In genomic region chr17:50949128-50950001, GRCh38 we compare ENCODE assay signal across 9 cellular contexts.
DNase-seq lines count a peak whose midpoint lies in the region; ATAC-seq, FAIRE-seq and TF ChIP-seq lines count a peak whose summit lies in the region.
"Had no signal": no experiment of that assay in that cellular context is flagged by ENCODE, and none has a peak within 500 bp of the region (broad histone marks: within the 10 kb centered on the region; RNA-seq: fewer than 3 reads in every experiment).

No MANE protein-coding gene starts in this region.

- H3K9me2 ChIP-seq in HCT116 (ENCODE audit: insufficient read depth): no peaks in the 10 kb centered on the region

- no peaks in the 10 kb centered on the region for H3K9me3 ChIP-seq in HCT116 (ENCODE audit: control insufficient read depth in 1 of 2, insufficient read depth in 1 of 2, low read depth in 1 of 2, low read length in 2 of 2)
- H3K9me3 ChIP-seq in adipocyte (ENCODE audit: control insufficient read depth, low read length): no peaks in the 10 kb centered on the region
- H3K9me3 ChIP-seq in kidney (ENCODE audit: control insufficient read depth in 1 of 2, low read length in 2 of 2): no peaks in the 10 kb centered on the region

- no peaks in the 10 kb centered on the region for H3K27me3 ChIP-seq in HCT116 (ENCODE audit: insufficient read depth, low read length)
- H3K27me3 ChIP-seq in adipocyte (replicated peaks; ENCODE audit: control insufficient read depth, insufficient read depth, low read length): no peaks in the 10 kb centered on the region

- H4K20me1 ChIP-seq in HCT116 (ENCODE audit: insufficient read depth): no peaks in the 10 kb centered on the region

- no peak for FAIRE-seq in kidney (lab: Jason Lieb, UNC)

- H3K36me3 ChIP-seq in HCT116 (ENCODE audit: control insufficient read depth in 1 of 2, insufficient read depth in 2 of 2, low read length in 2 of 2) (no peaks in the 10 kb centered on the region), adipocyte (ENCODE audit: control insufficient read depth, insufficient read depth, low read length, severe bottlenecking) (no peaks in the 10 kb centered on the region), kidney (ENCODE audit: control insufficient read depth in 1 of 2, insufficient read depth in 2 of 2, low read length in 2 of 2) (no peaks in the 10 kb centered on the region)

- peaks cover 6% of the 10 kb centered on the region for H3K36me3 Mint-ChIP-seq in stimulated activated effector memory CD8-positive, alpha-beta T cell treated with anti-CD3 and anti-CD28 coated beads, Interleukin-12 subunit alpha, Interleukin-12 subunit beta, amount 100 ng/mL, for 72 hours
- H3K36me3 Mint-ChIP-seq in activated CD4-positive, alpha-beta memory T cell treated with anti-CD3 and anti-CD28 coated beads, Interleukin-2, amount 10 ng/mL, durations not matched to agents 7 days and 5 days (ENCODE audit: low read depth): no peaks in the 10 kb centered on the region

- TF ChIP-seq POLR2A in HCT116 (IDR thresholded peaks at IDR 0.05; ENCODE audit: borderline replicate concordance, extremely low read depth, insufficient read depth, insufficient read length): no peak

- TF ChIP-seq CTCF in HCT116 (IDR thresholded peaks at IDR 0.05 in 2 of 3, conservative IDR thresholded peaks at IDR 0.05 in 1 of 3; ENCODE audit: borderline replicate concordance in 1 of 3, insufficient read depth in 1 of 3, low read depth in 2 of 3, low read length in 2 of 3) (no peak), kidney (IDR thresholded peaks at IDR 0.05; ENCODE audit: borderline replicate concordance, extremely low read depth, insufficient read depth) (no peak)

- intact Hi-C loops in HCT116 (cut with micrococcal nuclease): loop anchor here (1.0 to 2.0 kb wide), 5 partner anchors 86 to 467 kb away; partner anchors contain the start of gene SPATA20
- intact Hi-C loops in kidney (cut with DNase I): loop anchor here (5.0 to 10.0 kb wide), 2 partner anchors 97 to 405 kb away; partner anchors contain the start of gene SPATA20

- DNase-seq in HCT116 (ENCODE audit: low read depth, low spot score) (no peak), adipocyte (ENCODE audit: low read depth) (no peak), kidney (no peak), ecto neural progenitor cell (ENCODE audit: low spot score) (no peak)
- no peak for DNase-seq in stimulated activated effector memory CD8-positive, alpha-beta T cell treated with anti-CD3 and anti-CD28 coated beads, Interleukin-12 subunit alpha, Interleukin-12 subunit beta, amount 100 ng/mL, for 72 hours (ENCODE audit: low spot score in 2 of 2)
- DNase-seq in stimulated activated CD4-positive, alpha-beta T cell treated with anti-CD3 and anti-CD28 coated beads, Interleukin-12 subunit alpha, Interleukin-12 subunit beta, amount 100 ng/mL, for 4 hours: no peak
- DNase-seq in activated CD4-positive, alpha-beta memory T cell treated with anti-CD3 and anti-CD28 coated beads, Interleukin-2, amount 10 ng/mL, durations not matched to agents 7 days and 5 days: no peak
- DNase-seq in stimulated activated CD4-positive, alpha-beta T cell treated with anti-CD3 and anti-CD28 coated beads, Interleukin-15, amount 100 ng/mL, for 24 hours: no peak
- DNase-seq: NCI-H2029 treated with DMSO at 0.1 percent for 48 hours had no signal

- H3K4me1 ChIP-seq in HCT116 (ENCODE audit: control insufficient read depth in 1 of 2, insufficient read depth in 2 of 2, low read length in 2 of 2): peaks cover 72 to 97% of the 10 kb centered on the region in 2 experiments
- H3K4me1 ChIP-seq in adipocyte (ENCODE audit: control insufficient read depth, insufficient read depth, low read length): peaks cover 34% of the 10 kb centered on the region
- H3K4me1 ChIP-seq in kidney (ENCODE audit: control insufficient read depth in 1 of 2, insufficient read depth in 1 of 2, low read depth in 1 of 2, low read length in 2 of 2): peaks cover 36 to 45% of the 10 kb centered on the region in 2 donors

- POLR2A ChIA-PET in HCT116 (lab: Charles Lee): interaction anchor here (0.8 to 3.6 kb wide), 8 partner anchors 9 to 206 kb away, joined by 3 to 78 read pairs (median 4); partner anchors contain the start of gene TOB1
- POLR2A ChIA-PET in activated CD4-positive, alpha-beta memory T cell treated with anti-CD3 and anti-CD28 coated beads, Interleukin-2, amount 10 ng/mL, durations not matched to agents 7 days and 5 days (lab: Charles Lee): interaction anchor here (0.9 to 20.3 kb wide), 8 partner anchors 15 to 97 kb away, joined by 3 to 457 read pairs (median 4); partner anchors contain the start of gene TOB1

- no peak for ATAC-seq in HCT116
- ATAC-seq in stimulated activated effector memory CD8-positive, alpha-beta T cell treated with anti-CD3 and anti-CD28 coated beads, Interleukin-12 subunit alpha, Interleukin-12 subunit beta, amount 100 ng/mL, for 72 hours: no peak

- TF ChIP-seq RAD21 in HCT116 (IDR thresholded peaks at IDR 0.05; ENCODE audit: low read depth): no peak

- peak overlapping the region; percentile 86 for H3K4me2 ChIP-seq in HCT116 (ENCODE audit: low read length)

- RAD21 ChIA-PET in HCT116 (lab: Charles Lee; ENCODE audit: low non-redundant PET in 1 of 2, low total read pairs in 2 of 2, uncharacterized antibody in 2 of 2, unreplicated experiment in 2 of 2): interaction anchor here (0.5 to 3.0 kb wide), 11 partner anchors 55 to 194 kb away, joined by 3 to 11 read pairs (median 4); partner anchors contain the start of gene TOB1 (in 2 of the 2)

- peak overlapping the region; percentile 6 for H2AFZ ChIP-seq in HCT116 (ENCODE audit: low read depth, low read length, poor library complexity, severe bottlenecking)

- H3K9ac ChIP-seq in HCT116 (ENCODE audit: low read length) (peak overlapping the region; percentile 66), adipocyte (ENCODE audit: low read length) (peak overlapping the region; percentile 77), kidney (ENCODE audit: low read length in 2 of 2) (peak overlapping the region in 1 of 2 donors; percentile 59)

- CTCF ChIA-PET in HCT116 (lab: Charles Lee): interaction anchor here (0.8 to 4.5 kb wide), 13 partner anchors 7 to 166 kb away, joined by 3 to 55 read pairs (median 5); partner anchors contain the start of gene TOB1
- CTCF ChIA-PET in activated CD4-positive, alpha-beta memory T cell treated with anti-CD3 and anti-CD28 coated beads, Interleukin-2, amount 10 ng/mL, durations not matched to agents 7 days and 5 days (lab: Charles Lee): interaction anchor here (0.7 to 12.6 kb wide), 18 partner anchors 7 to 186 kb away, joined by 3 to 189 read pairs (median 4); partner anchors contain the start of gene TOB1

- H3K4me3 Mint-ChIP-seq in stimulated activated effector memory CD8-positive, alpha-beta T cell treated with anti-CD3 and anti-CD28 coated beads, Interleukin-12 subunit alpha, Interleukin-12 subunit beta, amount 100 ng/mL, for 72 hours: no peak overlapping the region
- H3K4me3 Mint-ChIP-seq in activated CD4-positive, alpha-beta memory T cell treated with anti-CD3 and anti-CD28 coated beads, Interleukin-2, amount 10 ng/mL, durations not matched to agents 7 days and 5 days: no peak overlapping the region

- H3K27ac Mint-ChIP-seq in stimulated activated effector memory CD8-positive, alpha-beta T cell treated with anti-CD3 and anti-CD28 coated beads, Interleukin-12 subunit alpha, Interleukin-12 subunit beta, amount 100 ng/mL, for 72 hours: peak overlapping the region; percentile 45
- no peak overlapping the region for H3K27ac Mint-ChIP-seq in activated CD4-positive, alpha-beta memory T cell treated with anti-CD3 and anti-CD28 coated beads, Interleukin-2, amount 10 ng/mL, durations not matched to agents 7 days and 5 days

- peak overlapping the region; percentile 79 for H3K27ac ChIP-seq in HCT116 (ENCODE audit: low read depth, low read length)
- peak overlapping the region; percentile 91 to 95 for H3K27ac ChIP-seq in kidney (ENCODE audit: low read depth in 2 of 2, low read length in 2 of 2)

- BruUV-seq in HCT116 (replicated peaks; lab: Mats Ljungman, UMichigan): no TSS peak

- no peaks in the 10 kb centered on the region for H3K27me3 Mint-ChIP-seq in activated CD4-positive, alpha-beta memory T cell treated with anti-CD3 and anti-CD28 coated beads, Interleukin-2, amount 10 ng/mL, durations not matched to agents 7 days and 5 days

- H3K4me3 ChIP-seq in HCT116 (replicated peaks in 1 of 2; ENCODE audit: low read depth in 1 of 2, low read length in 2 of 2) (no peak overlapping the region), adipocyte (ENCODE audit: low read length) (peak overlapping the region; percentile 51), kidney (ENCODE audit: low read length in 2 of 2) (no peak overlapping the region)

- no peaks in the 10 kb centered on the region for H3K79me2 ChIP-seq in HCT116 (ENCODE audit: insufficient read depth, low read length)

- peaks cover 37% of the 10 kb centered on the region for H3K4me1 Mint-ChIP-seq in stimulated activated effector memory CD8-positive, alpha-beta T cell treated with anti-CD3 and anti-CD28 coated beads, Interleukin-12 subunit alpha, Interleukin-12 subunit beta, amount 100 ng/mL, for 72 hours
- H3K4me1 Mint-ChIP-seq in activated CD4-positive, alpha-beta memory T cell treated with anti-CD3 and anti-CD28 coated beads, Interleukin-2, amount 10 ng/mL, durations not matched to agents 7 days and 5 days: peaks cover 40% of the 10 kb centered on the region

- H3K9me3 Mint-ChIP-seq in stimulated activated effector memory CD8-positive, alpha-beta T cell treated with anti-CD3 and anti-CD28 coated beads, Interleukin-12 subunit alpha, Interleukin-12 subunit beta, amount 100 ng/mL, for 72 hours: no peaks in the 10 kb centered on the region
- no peaks in the 10 kb centered on the region for H3K9me3 Mint-ChIP-seq in activated CD4-positive, alpha-beta memory T cell treated with anti-CD3 and anti-CD28 coated beads, Interleukin-2, amount 10 ng/mL, durations not matched to agents 7 days and 5 days

TF ChIP-seq in HCT116, 20 proteins besides CTCF, POLR2A, EP300 and RAD21:
- TF ChIP-seq ELF1 (IDR thresholded peaks at IDR 0.05; ENCODE audit: borderline replicate concordance, low read depth) (no peak), ZFX (IDR thresholded peaks at IDR 0.05) (0 out of 2 replicates have a peak, but pooled peaks have one; percentile 59), ATF3 (IDR thresholded peaks at IDR 0.05) (no peak), YY1 (IDR thresholded peaks at IDR 0.05; ENCODE audit: extremely low read depth, insufficient replicate concordance, low read depth, low read length) (no peak)
